ENCODE assay signal across 13 cellular contexts in the genomic region with DNA sequence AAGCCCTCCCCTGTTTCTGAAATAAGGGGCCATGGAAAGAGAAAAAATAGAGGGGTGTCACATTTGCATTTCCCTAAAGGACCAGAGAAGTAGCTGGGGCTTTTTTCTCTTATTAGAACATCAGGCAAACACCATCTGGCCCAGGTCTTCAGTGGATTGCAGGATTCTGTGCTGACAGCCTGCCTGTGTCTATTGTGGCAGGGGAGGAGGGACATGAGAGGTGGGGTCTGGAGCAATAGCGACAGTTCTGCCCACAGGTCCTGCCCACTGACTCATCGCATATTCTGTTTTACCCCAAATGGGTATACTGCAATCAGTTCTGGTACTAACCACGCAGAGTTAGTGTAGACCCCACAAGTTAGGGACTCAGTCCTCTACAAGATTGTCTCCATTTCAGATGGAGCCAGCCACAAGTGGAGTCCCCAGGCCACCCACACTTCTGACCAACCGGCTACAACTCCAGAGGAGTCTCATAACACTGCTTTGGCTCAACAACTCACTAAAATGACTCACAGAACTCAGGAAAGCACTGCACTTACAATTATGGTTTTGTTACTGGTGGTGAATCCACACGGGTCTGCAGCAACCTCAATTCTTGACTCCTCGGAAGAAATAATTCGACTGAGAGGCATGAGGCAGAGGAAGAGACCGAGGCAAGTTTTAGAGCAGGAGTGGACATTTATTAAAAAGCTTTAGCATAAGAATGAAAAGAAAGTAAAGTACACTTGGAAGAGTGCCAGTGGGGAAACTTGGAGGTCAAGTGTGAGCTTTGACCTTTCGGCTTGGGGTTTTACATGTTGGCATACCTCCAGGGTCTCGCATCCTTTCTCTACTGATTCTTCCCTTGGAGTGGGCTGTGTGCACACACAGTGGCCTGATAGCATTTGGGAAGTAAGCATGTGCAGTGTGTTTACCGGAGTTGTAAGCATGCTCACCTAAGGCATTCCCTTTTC.
DNase-seq lines count a peak whose midpoint lies in the region; TF ChIP-seq lines count a peak whose summit lies in the region.
"Had no signal": no experiment of that assay in that cellular context is flagged by ENCODE, and none has a peak within 500 bp of the region (broad histone marks: within the 10 kb centered on the region; RNA-seq: fewer than 3 reads in every experiment).

No MANE protein-coding gene starts in this region.

- H3K36me3 ChIP-seq in HUES48 (ENCODE audit: control insufficient read depth, insufficient read depth, low read length) (no peaks in the 10 kb centered on the region), SJCRH30 (no peaks in the 10 kb centered on the region), skeletal muscle satellite cell (ENCODE audit: insufficient read depth, low read length) (no peaks in the 10 kb centered on the region)

- H3K27ac ChIP-seq in HUES48 (ENCODE audit: low read depth, low read length) (peak overlapping the region; percentile 87), SJCRH30 (peak overlapping the region; percentile 91)
- H3K27ac ChIP-seq: foreskin keratinocyte, skin epidermis had no signal

- TF ChIP-seq CTCF in fibroblast of mammary gland (conservative IDR thresholded peaks at IDR 0.05; ENCODE audit: control insufficient read depth, insufficient read depth, low read depth, low read length) = no peak

- H3K4me2 ChIP-seq in skeletal muscle satellite cell (ENCODE audit: low read length) = peak overlapping the region; percentile 60

- no peak overlapping the region for H3K4me3 ChIP-seq in HUES48 (ENCODE audit: low read depth, low read length)
- H3K4me3 ChIP-seq in SJCRH30 = peak overlapping the region; percentile 32
- no peak overlapping the region for H3K4me3 ChIP-seq in fibroblast of mammary gland (ENCODE audit: control insufficient read depth, low read depth, low read length)
- H3K4me3 ChIP-seq in skeletal muscle satellite cell (ENCODE audit: low read length) = peak overlapping the region; percentile 12
- H3K4me3 ChIP-seq: skin epidermis had no signal

- DNase-seq in SJCRH30 (peak; percentile 89 to 92), fibroblast of mammary gland (ENCODE audit: low read depth) (peak; percentile 69), NCI-H345 treated with DMSO at 0.1 percent for 48 hours (lab: John Stamatoyannopoulos, UW; ENCODE audit: unreplicated experiment) (no peak), T-helper 1 cell (no peak), SHP77 treated with DMSO at 0.1 percent for 48 hours (lab: John Stamatoyannopoulos, UW) (no peak)
- DNase-seq: activated CD4-positive, CD25-positive, alpha-beta regulatory T cell; CD8-positive, alpha-beta T cell; naive B cell; NCI-H1417 treated with DMSO at 0.1 percent for 48 hours had no signal

- peaks cover 6% of the 10 kb centered on the region; the same call in 1 of the 2 replicates for H3K9me3 ChIP-seq in HUES48 (ENCODE audit: control insufficient read depth, insufficient read depth, low read length)
- H3K9me3 ChIP-seq in SJCRH30 (replicated peaks) = peaks cover 14% of the 10 kb centered on the region
- H3K9me3 ChIP-seq in skeletal muscle satellite cell (replicated peaks; ENCODE audit: low read length) = no peaks in the 10 kb centered on the region

- H3K4me1 ChIP-seq in HUES48 (ENCODE audit: control insufficient read depth, insufficient read depth, low read length) (peaks cover 15% of the 10 kb centered on the region), SJCRH30 (peaks cover 37% of the 10 kb centered on the region), skeletal muscle satellite cell (ENCODE audit: control insufficient read depth, insufficient read depth, low read length) (peaks cover 23% of the 10 kb centered on the region)
- H3K4me1 ChIP-seq: foreskin keratinocyte had no signal

- H3K27me3 ChIP-seq in HUES48 (ENCODE audit: control insufficient read depth, insufficient read depth, low read length) (no peaks in the 10 kb centered on the region), SJCRH30 (no peaks in the 10 kb centered on the region), skeletal muscle satellite cell (ENCODE audit: control insufficient read depth, insufficient read depth, low read length) (no peaks in the 10 kb centered on the region)
- H3K27me3 ChIP-seq: foreskin keratinocyte had no signal

- no peak overlapping the region for H3K9ac ChIP-seq in HUES48 (ENCODE audit: low read depth, low read length)
- H3K9ac ChIP-seq in skeletal muscle satellite cell (ENCODE audit: low read depth, low read length) = no peak overlapping the region

Comparison
In these comparisons a context has a peak if more than half of its experiments do, and no peak if none do; other contexts are left out.
1. H3K4me3 ChIP-seq: peak in SJCRH30 (single experiment) and skeletal muscle satellite cell (single experiment); none in HUES48 (single experiment) and fibroblast of mammary gland (single experiment).
2. DNase-seq: peak in SJCRH30 (2 of 2) and fibroblast of mammary gland (single experiment); none in NCI-H345 treated with DMSO at 0.1 percent for 48 hours (single experiment), T-helper 1 cell (0 of 5) and SHP77 treated with DMSO at 0.1 percent for 48 hours (single experiment).